10 cellular contexts compared by ENCODE assay signal in the genomic region with DNA sequence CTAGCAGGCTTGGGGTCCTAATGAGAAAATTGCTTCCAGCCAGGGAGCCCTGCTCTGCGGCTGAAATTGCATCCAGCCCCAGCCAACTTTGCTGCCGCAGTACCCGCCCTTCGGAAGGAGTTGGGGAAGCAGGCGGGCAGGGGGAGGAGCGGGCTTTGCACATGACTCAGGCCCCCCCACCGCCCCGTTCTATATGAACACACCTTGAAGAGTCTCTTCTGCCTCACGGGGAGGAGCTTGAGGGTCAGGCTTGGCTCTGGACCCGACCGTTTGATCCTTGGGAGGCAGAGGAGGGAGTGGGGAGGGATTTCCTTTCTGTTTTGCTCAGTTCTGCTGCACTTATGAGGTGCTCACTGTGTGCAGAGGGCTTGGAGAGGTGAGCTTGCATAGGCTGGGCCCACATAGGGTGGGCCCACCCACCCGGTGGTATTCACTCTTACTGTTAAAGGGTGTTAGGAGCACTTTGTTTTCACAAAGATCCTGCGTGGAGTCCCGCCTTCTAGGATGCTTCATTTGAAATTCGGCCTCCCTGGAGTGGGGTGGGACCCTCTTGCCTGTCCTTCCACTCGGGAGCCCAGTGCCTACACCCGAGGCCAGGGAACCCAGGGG. TPM values are rescaled to one million over a fixed set of nuclear protein-coding genes. Genes with fewer than 3 reads are reported as not detected.
DNase-seq lines count a peak whose midpoint lies in the region; ATAC-seq and TF ChIP-seq lines count a peak whose summit lies in the region.
"Had no signal": no experiment of that assay in that cellular context is flagged by ENCODE, and none has a peak within 500 bp of the region (broad histone marks: within the 10 kb centered on the region; RNA-seq: fewer than 3 reads in every experiment).

No MANE protein-coding gene starts in this region.

- no peaks in the 10 kb centered on the region for H3K9me3 Mint-ChIP-seq in activated CD4-positive, alpha-beta memory T cell treated with anti-CD3 and anti-CD28 coated beads for 36 hours

- DNase-seq in GM03348 (ENCODE audit: low spot score): peak; percentile 86
- DNase-seq in hepatocyte (ENCODE audit: low spot score): peak; percentile 85
- no peak for DNase-seq in activated CD4-positive, alpha-beta memory T cell treated with anti-CD3 and anti-CD28 coated beads for 36 hours
- DNase-seq in left lobe of liver (ENCODE audit: low spot score): no peak
- no peak for DNase-seq in 8988T
- DNase-seq in effector CD8-positive, alpha-beta T cell (lab: John Stamatoyannopoulos, UW): no peak
- DNase-seq: KBM-7 had no signal

- H3K9ac ChIP-seq in skeletal muscle satellite cell (ENCODE audit: low read depth, low read length): peak overlapping the region; percentile 78

- no peaks in the 10 kb centered on the region for H3K36me3 Mint-ChIP-seq in activated CD4-positive, alpha-beta memory T cell treated with anti-CD3 and anti-CD28 coated beads for 36 hours

- H3K27ac ChIP-seq in adipose tissue (ENCODE audit: low read depth, low read length): peak overlapping the region; percentile 55
- H3K27ac ChIP-seq in hepatocyte: peak overlapping the region; percentile 100

- H3K9me2 ChIP-seq in hepatocyte (replicated peaks; ENCODE audit: insufficient read depth): no peaks in the 10 kb centered on the region

- ATAC-seq in left lobe of liver: no peak

- H3K27me3 ChIP-seq in hepatocyte: peaks cover 8% of the 10 kb centered on the region
- no peaks in the 10 kb centered on the region for H3K27me3 ChIP-seq in skeletal muscle satellite cell (ENCODE audit: control insufficient read depth, insufficient read depth, low read length)

- H3K36me3 ChIP-seq in hepatocyte (replicated peaks; ENCODE audit: insufficient read depth, low read depth) (no peaks in the 10 kb centered on the region), skeletal muscle satellite cell (ENCODE audit: insufficient read depth, low read length) (peaks cover 7% of the 10 kb centered on the region)

- 36 to 63% (median 43%) methylated on average over 17 of the region's 17 CpGs for WGBS in adipose tissue, 3 donors
- 27% methylated on average over 17 of the region's 17 CpGs for WGBS in hepatocyte (ENCODE audit: low lambda C conversion rate, missing lambda C conversion rate)

- intact Hi-C loops in activated CD4-positive, alpha-beta memory T cell treated with anti-CD3 and anti-CD28 coated beads for 36 hours (cut with micrococcal nuclease): no loop called here

- CTCF ChIA-PET in activated CD4-positive, alpha-beta memory T cell treated with anti-CD3 and anti-CD28 coated beads for 36 hours (lab: Charles Lee): interaction anchor here (0.8 to 10.0 kb wide), 4 partner anchors 37 to 91 kb away, joined by 3 to 268 read pairs (median 11); no protein-coding TSS in a partner anchor

- peaks cover 8% of the 10 kb centered on the region for H3K4me1 Mint-ChIP-seq in activated CD4-positive, alpha-beta memory T cell treated with anti-CD3 and anti-CD28 coated beads for 36 hours (ENCODE audit: low read depth)

- H3K4me3 ChIP-seq in hepatocyte (no peak overlapping the region), skeletal muscle satellite cell (ENCODE audit: low read length) (peak overlapping the region; percentile 51)

- no peak overlapping the region for H3K4me3 Mint-ChIP-seq in activated CD4-positive, alpha-beta memory T cell treated with anti-CD3 and anti-CD28 coated beads for 36 hours

- H3K9me3 ChIP-seq in hepatocyte (ENCODE audit: low read depth) (no peaks in the 10 kb centered on the region), skeletal muscle satellite cell (replicated peaks; ENCODE audit: low read length) (no peaks in the 10 kb centered on the region)

- H3K4me2 ChIP-seq in hepatocyte: peak overlapping the region; percentile 67
- peak overlapping the region; percentile 69 for H3K4me2 ChIP-seq in skeletal muscle satellite cell (ENCODE audit: low read length)

- TF ChIP-seq CTCF in hepatocyte (IDR thresholded peaks at IDR 0.05; ENCODE audit: poor library complexity): no peak

- H3K79me2 ChIP-seq in hepatocyte: peaks cover 8% of the 10 kb centered on the region

- no peak overlapping the region for H3K27ac Mint-ChIP-seq in activated CD4-positive, alpha-beta memory T cell treated with anti-CD3 and anti-CD28 coated beads for 36 hours

- no peak overlapping the region for H2AFZ ChIP-seq in hepatocyte

- peaks cover 6% of the 10 kb centered on the region for H3K27me3 Mint-ChIP-seq in activated CD4-positive, alpha-beta memory T cell treated with anti-CD3 and anti-CD28 coated beads for 36 hours

- peaks cover under 1% of the 10 kb centered on the region for H4K20me1 ChIP-seq in hepatocyte (ENCODE audit: insufficient read depth, poor library complexity, severe bottlenecking)

- POLR2A ChIA-PET in activated CD4-positive, alpha-beta memory T cell treated with anti-CD3 and anti-CD28 coated beads for 36 hours (lab: Charles Lee): no interaction called here

- H3K4me1 ChIP-seq in hepatocyte (ENCODE audit: insufficient read depth) (peaks cover 95% of the 10 kb centered on the region), skeletal muscle satellite cell (ENCODE audit: control insufficient read depth, insufficient read depth, low read length) (peaks cover 80% of the 10 kb centered on the region)

RNA-seq across cellular contexts. Expression of gene LYL1, which starts 46.5 kb away (rescaled TPM):
- polyA plus RNA-seq in adipose tissue (10 to 100 TPM in 1 of 3 donors, 1 to 10 TPM in 2; 1.9 to 10.3 (median 7.9) TPM), hepatocyte (1.0 and 1.4 TPM in 2 replicates)
- total RNA-seq in hepatocyte (0.36 and 0.47 TPM in 2 replicates), left lobe of liver (1.5 TPM)
- total RNA-seq in skeletal muscle satellite cell (2012; rRNA removed): 1.0 and 1.1 TPM in 2 replicates
- total RNA-seq in activated CD4-positive, alpha-beta memory T cell treated with anti-CD3 and anti-CD28 coated beads for 36 hours: 1 to 10 TPM; 5.0 to 5.6 TPM
- polyA plus RNA-seq: neural cell had no signal

Comparison
In these comparisons a context has a peak if more than half of its experiments do, and no peak if none do; other contexts are left out.
1. DNase-seq: peak in GM03348 (single experiment) and hepatocyte (single experiment); none in activated CD4-positive, alpha-beta memory T cell treated with anti-CD3 and anti-CD28 coated beads for 36 hours (single experiment), left lobe of liver (single experiment), 8988T (single experiment) and effector CD8-positive, alpha-beta T cell (single experiment).